Comparison of ENCODE assay signal across 14 cellular contexts in the genomic region with DNA sequence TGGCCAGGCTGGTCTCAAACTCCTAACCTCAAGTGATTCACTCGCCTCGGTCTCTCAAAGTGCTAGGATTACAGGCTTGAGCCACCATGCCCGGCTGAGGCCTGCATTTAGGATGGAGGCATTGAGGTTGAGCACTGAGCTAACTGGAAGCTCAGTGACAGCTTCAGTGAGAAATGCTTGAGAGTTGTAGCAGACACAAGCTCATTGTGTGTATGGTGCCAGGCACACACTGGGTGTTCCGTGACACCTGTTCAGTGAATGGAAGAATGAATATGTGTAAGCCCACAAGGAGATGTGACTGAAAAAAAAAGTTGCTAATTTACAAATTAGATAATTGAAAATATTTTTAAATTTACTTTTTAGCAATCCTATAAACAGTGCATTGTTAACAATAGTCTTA. TPM values are rescaled to one million over a fixed set of nuclear protein-coding genes. Genes with fewer than 3 reads are reported as not detected.
DNase-seq lines count a peak whose midpoint lies in the region.
"Had no signal": no experiment of that assay in that cellular context is flagged by ENCODE, and none has a peak within 500 bp of the region (broad histone marks: within the 10 kb centered on the region; RNA-seq: fewer than 3 reads in every experiment).

No MANE protein-coding gene starts in this region.

- H3K4me3 Mint-ChIP-seq in activated naive CD4-positive, alpha-beta T cell treated with anti-CD3 and anti-CD28 coated beads for 36 hours, result no peak overlapping the region
- H3K4me3 Mint-ChIP-seq: CD4-positive, CD25-positive, alpha-beta regulatory T cell; GM23338 had no signal

- peak overlapping the region; percentile 64 for H3K27ac ChIP-seq in caudate nucleus (ENCODE audit: low read depth, low read length)
- peak overlapping the region; percentile 72 for H3K27ac ChIP-seq in layer of hippocampus (ENCODE audit: low read depth, low read length)
- H3K27ac ChIP-seq in substantia nigra (ENCODE audit: low read depth, low read length, poor library complexity, severe bottlenecking), result peak overlapping the region; percentile 91
- H3K27ac ChIP-seq: A549; BLaER1 treated with 17β-estradiol and CSF1 and Interleukin-3, amounts not matched to agents 10 nM and 100 nM had no signal

- DNase-seq in caudate nucleus (lab: John Stamatoyannopoulos, UW) (peak in 5 of 61 donors; percentile 3 to 23 (median 16)), substantia nigra (lab: John Stamatoyannopoulos, UW) (peak in 20 of 49 donors; percentile 7 to 74 (median 24)), AML-193 (lab: John Stamatoyannopoulos, UW) (no peak), islet precursor cell (no peak), NCI-H774 (lab: John Stamatoyannopoulos, UW) (no peak)
- no peak for DNase-seq in activated naive CD4-positive, alpha-beta T cell treated with anti-CD3 and anti-CD28 coated beads for 36 hours
- DNase-seq: CD4-positive, CD25-positive, alpha-beta regulatory T cell; DMS53; H7; IMR-90 had no signal

- no peaks in the 10 kb centered on the region for H3K36me3 Mint-ChIP-seq in activated naive CD4-positive, alpha-beta T cell treated with anti-CD3 and anti-CD28 coated beads for 36 hours (ENCODE audit: low read depth)
- H3K36me3 Mint-ChIP-seq: CD4-positive, CD25-positive, alpha-beta regulatory T cell had no signal

- H3K27me3 Mint-ChIP-seq in activated naive CD4-positive, alpha-beta T cell treated with anti-CD3 and anti-CD28 coated beads for 36 hours (ENCODE audit: low read depth), result no peaks in the 10 kb centered on the region

- no peaks in the 10 kb centered on the region for H3K27me3 ChIP-seq in layer of hippocampus (ENCODE audit: control insufficient read depth, insufficient read depth, low read length)
- H3K27me3 ChIP-seq: BLaER1 treated with 17β-estradiol and CSF1 and Interleukin-3, amounts not matched to agents 10 nM and 100 nM had no signal

- CTCF ChIA-PET in activated naive CD4-positive, alpha-beta T cell treated with anti-CD3 and anti-CD28 coated beads for 36 hours (lab: Charles Lee), result interaction anchor here (0.6 to 2.0 kb wide), 10 partner anchors 10 to 189 kb away, joined by 3 to 18 read pairs (median 4); a partner anchor contains a TSS

- H3K27ac Mint-ChIP-seq in activated naive CD4-positive, alpha-beta T cell treated with anti-CD3 and anti-CD28 coated beads for 36 hours, result no peak overlapping the region

- H3K9me3 Mint-ChIP-seq in activated naive CD4-positive, alpha-beta T cell treated with anti-CD3 and anti-CD28 coated beads for 36 hours, result no peaks in the 10 kb centered on the region
- H3K9me3 Mint-ChIP-seq: CD4-positive, CD25-positive, alpha-beta regulatory T cell; GM23338 had no signal

- H3K4me1 Mint-ChIP-seq in activated naive CD4-positive, alpha-beta T cell treated with anti-CD3 and anti-CD28 coated beads for 36 hours (ENCODE audit: low read depth), result peaks cover 2% of the 10 kb centered on the region

- intact Hi-C loops in activated naive CD4-positive, alpha-beta T cell treated with anti-CD3 and anti-CD28 coated beads for 36 hours (cut with micrococcal nuclease), result no loop called here

RNA-seq across cellular contexts. Expression of a gene that starts 21.8 kb away (rescaled TPM):
- total RNA-seq in activated naive CD4-positive, alpha-beta T cell treated with anti-CD3 and anti-CD28 coated beads for 36 hours, result under 1 TPM; 0.21 to 0.25 TPM
- total RNA-seq: CD4-positive, CD25-positive, alpha-beta regulatory T cell had no signal

RNA-seq across cellular contexts. Expression of a gene that starts 22.6 kb away (rescaled TPM):
- total RNA-seq in activated naive CD4-positive, alpha-beta T cell treated with anti-CD3 and anti-CD28 coated beads for 36 hours, result 10 to 100 TPM; 83.9 to 88.0 TPM

RNA-seq across cellular contexts. Expression of a gene that starts 26.7 kb away (rescaled TPM):
- total RNA-seq in activated naive CD4-positive, alpha-beta T cell treated with anti-CD3 and anti-CD28 coated beads for 36 hours, result 10 to 100 TPM; 32.4 to 32.9 TPM

RNA-seq across cellular contexts. Expression of a gene that starts 48.7 kb away (rescaled TPM):
- total RNA-seq in activated naive CD4-positive, alpha-beta T cell treated with anti-CD3 and anti-CD28 coated beads for 36 hours, result not detected
- total RNA-seq: CD4-positive, CD25-positive, alpha-beta regulatory T cell; GM23338; H7; IMR-90 had no signal

RNA-seq across cellular contexts. Expression of a gene that starts 50.1 kb away (rescaled TPM):
- not detected for total RNA-seq in activated naive CD4-positive, alpha-beta T cell treated with anti-CD3 and anti-CD28 coated beads for 36 hours
- total RNA-seq: CD4-positive, CD25-positive, alpha-beta regulatory T cell; GM23338; H7 had no signal
